In the genomic region with DNA sequence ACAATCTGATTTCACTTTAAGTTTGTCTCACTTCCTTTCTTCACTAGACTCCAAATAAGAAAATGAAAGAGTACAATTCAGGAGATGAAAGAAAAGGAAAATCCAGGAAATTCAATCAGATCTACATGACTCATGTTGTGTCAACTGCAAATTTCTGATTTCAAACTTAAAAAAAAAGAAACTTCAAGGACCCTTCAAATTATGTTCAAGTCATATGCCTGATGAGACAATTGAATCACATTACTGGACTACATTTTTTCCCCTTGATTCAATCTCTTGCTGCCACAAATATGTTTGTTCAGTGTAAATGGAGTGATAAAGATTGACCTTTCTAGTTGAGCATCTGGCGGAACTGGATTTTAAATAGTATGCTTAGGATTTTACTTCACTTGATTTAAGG, we compare ENCODE assay signal across 10 cellular contexts. TPM values are rescaled to one million over a fixed set of nuclear protein-coding genes. Genes with fewer than 3 reads are reported as not detected.
A peak's percentile ranks its signal among the peaks of the same experiment; 100 is the strongest.
DNase-seq lines count a peak whose midpoint lies in the region; ATAC-seq and TF ChIP-seq lines count a peak whose summit lies in the region.
"Had no signal": no experiment of that assay in that cellular context is flagged by ENCODE, and none has a peak within 500 bp of the region (broad histone marks: within the 10 kb centered on the region; RNA-seq: fewer than 3 reads in every experiment).

No MANE protein-coding gene starts in this region.

- H3K4me3 ChIP-seq in AG09309 (ENCODE audit: control insufficient read depth, low read depth, low read length): no peak overlapping the region
- H3K4me3 ChIP-seq in kidney epithelial cell (ENCODE audit: low read depth, low read length): no peak overlapping the region
- no peak overlapping the region for H3K4me3 ChIP-seq in right cardiac atrium (ENCODE audit: low read length)

- intact Hi-C loops in right cardiac atrium (cut with DNase I): no loop called here

- no peaks in the 10 kb centered on the region for H3K4me1 ChIP-seq in right cardiac atrium (ENCODE audit: control insufficient read depth, insufficient read depth, low read length)

- no peaks in the 10 kb centered on the region for H3K36me3 ChIP-seq in kidney epithelial cell (ENCODE audit: control insufficient read depth, insufficient read depth, low read length)

- H3K27me3 ChIP-seq in kidney epithelial cell (ENCODE audit: control insufficient read depth, insufficient read depth, low read length) (no peaks in the 10 kb centered on the region), right cardiac atrium (ENCODE audit: control insufficient read depth, insufficient read depth) (no peaks in the 10 kb centered on the region)

- WGBS in right cardiac atrium: 65% methylated on average over 1 of the region's 1 CpG

- no peak overlapping the region for H3K27ac ChIP-seq in right cardiac atrium (ENCODE audit: low read length)

- peak; percentile 73 for DNase-seq in AG09309 (ENCODE audit: low read depth)
- DNase-seq in HT-29 (ENCODE audit: low spot score): peak; percentile 82
- peak; percentile 89 for DNase-seq in amniotic epithelial cell (ENCODE audit: low read depth)
- peak; percentile 96 for DNase-seq in kidney epithelial cell (ENCODE audit: low read depth)
- DNase-seq in NCI-H1694 treated with DMSO at 0.1 percent for 48 hours (lab: John Stamatoyannopoulos, UW): no peak
- DNase-seq in right cardiac atrium: no peak
- no peak for DNase-seq in ureter (ENCODE audit: low spot score)
- DNase-seq: activated naive CD8-positive, alpha-beta T cell treated with anti-CD3 and anti-CD28 coated beads, Interleukin-2, amount 10 ng/mL, durations not matched to agents 7 days and 5 days; head of caudate nucleus had no signal

- TF ChIP-seq CTCF in AG09309 (IDR thresholded peaks at IDR 0.05; ENCODE audit: control insufficient read depth, insufficient read depth, low read depth, low read length, missing control alignments) (no peak), kidney epithelial cell (IDR thresholded peaks at IDR 0.05; ENCODE audit: insufficient read depth, low read length, poor library complexity, severe bottlenecking) (no peak)

- ATAC-seq in GM18517 (IDR thresholded peaks at IDR 0.05; ENCODE audit: unreplicated experiment) (no peak), right cardiac atrium (no peak)

- H3K9me3 ChIP-seq in right cardiac atrium (ENCODE audit: control insufficient read depth, low read length): no peaks in the 10 kb centered on the region

RNA-seq across cellular contexts. Expression of a gene that starts 37.4 kb away (rescaled TPM):
- total RNA-seq in HT-29 (2014; rRNA removed; shearing (Covaris generic)): 4.3 and 5.8 TPM in 2 replicates
- total RNA-seq in kidney epithelial cell (9.9 and 12.5 TPM in 2 replicates), right cardiac atrium (10 to 100 TPM; 20.8 to 88.6 (median 46.9) TPM), ureter (0.60 TPM)
- 24.1 TPM for polyA plus RNA-seq in right cardiac atrium

Comparison
In these comparisons a context has a peak if more than half of its experiments do, and no peak if none do; other contexts are left out.
1. DNase-seq: peak in AG09309 (single experiment), HT-29 (single experiment), amniotic epithelial cell (single experiment) and kidney epithelial cell (single experiment); none in NCI-H1694 treated with DMSO at 0.1 percent for 48 hours (single experiment), right cardiac atrium (0 of 3) and ureter (single experiment).